In genomic region chr1:77539510-77540142, GRCh38 we compare ENCODE assay signal across 1 cellular context.
TF ChIP-seq lines count a peak whose summit lies in the region.

No MANE protein-coding gene starts in this region.

TF ChIP-seq in K562, 482 proteins besides CTCF, POLR2A, EP300 and RAD21 (continued from another document and continues in another):
- TF ChIP-seq ZNF398 (CRISPR knock-in tag; IDR thresholded peaks at IDR 0.05) (no peak), MTA2 (IDR thresholded peaks at IDR 0.05; ENCODE audit: low read depth) (no peak), CHCHD3 (CRISPR knock-in tag; IDR thresholded peaks at IDR 0.05) (no peak), ZNF408 (CRISPR knock-in tag; IDR thresholded peaks at IDR 0.05; ENCODE audit: low read depth) (no peak), ZNF280A (IDR thresholded peaks at IDR 0.05; ENCODE audit: low read depth, partially characterized antibody) (no peak), ZNF696 (CRISPR knock-in tag; conservative IDR thresholded peaks at IDR 0.05) (no peak), RAD51 (IDR thresholded peaks at IDR 0.05; ENCODE audit: borderline replicate concordance, low read depth) (no peak), RCOR1 (IDR thresholded peaks at IDR 0.05; ENCODE audit: borderline replicate concordance in 1 of 2, low read depth in 2 of 2, low read length in 2 of 2) (no peak), MIER1 (IDR thresholded peaks at IDR 0.05; ENCODE audit: low read depth) (no peak), GTF2F1 (IDR thresholded peaks at IDR 0.05; ENCODE audit: low read depth, low read length) (no peak), MITF (IDR thresholded peaks at IDR 0.05) (no peak), ZFX (CRISPR knock-in tag; IDR thresholded peaks at IDR 0.05) (no peak), MAFG (tag; conservative IDR thresholded peaks at IDR 0.05) (peak; percentile 62; the same call in 1 of the 2 replicates), ELF4 (CRISPR knock-in tag; IDR thresholded peaks at IDR 0.05) (no peak), SIRT6 (IDR thresholded peaks at IDR 0.05; ENCODE audit: low read depth, low read length) (no peak), BCOR (IDR thresholded peaks at IDR 0.05) (no peak), HDAC2 (IDR thresholded peaks at IDR 0.05) (no peak), PYGO2 (tag; IDR thresholded peaks at IDR 0.05) (no peak), SP2 (IDR thresholded peaks at IDR 0.05; ENCODE audit: extremely low read depth, low read depth, low read length, poor library complexity, severe bottlenecking) (no peak), MAFF (IDR thresholded peaks at IDR 0.05; ENCODE audit: low read length) (peak; percentile 11; the same call in 1 of the 2 replicates), CREB3 (tag; conservative IDR thresholded peaks at IDR 0.05; ENCODE audit: low read depth) (no peak), ZNF280B (CRISPR knock-in tag; IDR thresholded peaks at IDR 0.05) (no peak), C11orf30 (IDR thresholded peaks at IDR 0.05; ENCODE audit: low read depth) (peak; percentile 45), MGA (IDR thresholded peaks at IDR 0.05) (no peak), RFX5 (IDR thresholded peaks at IDR 0.05; ENCODE audit: low read depth, low read length) (no peak), ZNF316 (IDR thresholded peaks at IDR 0.05) (peak; percentile 50), KLF1 (tag; IDR thresholded peaks at IDR 0.05) (no peak), PBX2 (CRISPR knock-in tag; IDR thresholded peaks at IDR 0.05; ENCODE audit: low read depth) (no peak), PBX2 (tag; conservative IDR thresholded peaks at IDR 0.05; ENCODE audit: low read depth) (no peak), PRPF4 (IDR thresholded peaks at IDR 0.05; ENCODE audit: insufficient read depth, low read depth, low read length, poor library complexity, severe bottlenecking) (no peak), ZNF695 (CRISPR knock-in tag; IDR thresholded peaks at IDR 0.05) (no peak)
